Comparison of ENCODE assay signal across 1 cellular context in the genomic region with DNA sequence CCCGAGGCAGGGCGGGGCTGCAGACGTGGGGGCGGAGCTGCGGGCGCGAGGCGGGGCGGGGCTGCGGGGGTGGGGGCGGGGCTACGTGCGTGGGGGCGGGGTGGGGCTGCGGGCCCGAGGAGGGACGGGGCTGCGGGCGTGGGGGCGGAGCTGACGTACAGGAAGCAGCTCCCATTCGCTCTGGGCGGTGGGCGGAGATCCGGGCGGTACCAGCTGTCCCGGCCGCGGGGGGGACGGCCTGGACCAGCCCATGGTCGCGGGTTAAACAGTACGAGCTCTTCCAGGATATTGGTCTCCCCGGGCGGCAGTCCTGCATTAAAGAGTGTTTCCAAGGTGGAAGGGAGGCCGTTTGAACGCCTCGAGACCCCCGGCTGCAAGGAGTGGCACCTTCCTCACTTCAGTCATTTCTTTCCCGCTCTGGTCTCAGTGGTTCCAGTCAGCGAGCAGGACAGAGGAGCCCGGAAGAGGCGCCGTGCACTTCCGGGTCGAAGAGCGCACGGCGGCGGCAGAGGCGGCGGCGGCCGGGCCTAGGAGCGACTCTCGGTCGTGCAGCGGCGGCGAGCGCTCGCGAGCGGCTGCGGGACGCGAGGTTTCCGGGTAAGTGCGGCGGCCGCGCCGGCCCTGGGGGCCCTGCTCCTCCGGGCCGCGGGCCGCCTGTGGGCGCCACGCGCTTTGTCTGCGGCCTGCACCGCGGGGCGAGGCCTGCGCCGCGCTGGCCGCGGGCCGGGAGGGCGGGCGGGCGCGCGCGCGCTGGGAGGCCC.
TF ChIP-seq lines count a peak whose summit lies in the region.

A gene with protein sequence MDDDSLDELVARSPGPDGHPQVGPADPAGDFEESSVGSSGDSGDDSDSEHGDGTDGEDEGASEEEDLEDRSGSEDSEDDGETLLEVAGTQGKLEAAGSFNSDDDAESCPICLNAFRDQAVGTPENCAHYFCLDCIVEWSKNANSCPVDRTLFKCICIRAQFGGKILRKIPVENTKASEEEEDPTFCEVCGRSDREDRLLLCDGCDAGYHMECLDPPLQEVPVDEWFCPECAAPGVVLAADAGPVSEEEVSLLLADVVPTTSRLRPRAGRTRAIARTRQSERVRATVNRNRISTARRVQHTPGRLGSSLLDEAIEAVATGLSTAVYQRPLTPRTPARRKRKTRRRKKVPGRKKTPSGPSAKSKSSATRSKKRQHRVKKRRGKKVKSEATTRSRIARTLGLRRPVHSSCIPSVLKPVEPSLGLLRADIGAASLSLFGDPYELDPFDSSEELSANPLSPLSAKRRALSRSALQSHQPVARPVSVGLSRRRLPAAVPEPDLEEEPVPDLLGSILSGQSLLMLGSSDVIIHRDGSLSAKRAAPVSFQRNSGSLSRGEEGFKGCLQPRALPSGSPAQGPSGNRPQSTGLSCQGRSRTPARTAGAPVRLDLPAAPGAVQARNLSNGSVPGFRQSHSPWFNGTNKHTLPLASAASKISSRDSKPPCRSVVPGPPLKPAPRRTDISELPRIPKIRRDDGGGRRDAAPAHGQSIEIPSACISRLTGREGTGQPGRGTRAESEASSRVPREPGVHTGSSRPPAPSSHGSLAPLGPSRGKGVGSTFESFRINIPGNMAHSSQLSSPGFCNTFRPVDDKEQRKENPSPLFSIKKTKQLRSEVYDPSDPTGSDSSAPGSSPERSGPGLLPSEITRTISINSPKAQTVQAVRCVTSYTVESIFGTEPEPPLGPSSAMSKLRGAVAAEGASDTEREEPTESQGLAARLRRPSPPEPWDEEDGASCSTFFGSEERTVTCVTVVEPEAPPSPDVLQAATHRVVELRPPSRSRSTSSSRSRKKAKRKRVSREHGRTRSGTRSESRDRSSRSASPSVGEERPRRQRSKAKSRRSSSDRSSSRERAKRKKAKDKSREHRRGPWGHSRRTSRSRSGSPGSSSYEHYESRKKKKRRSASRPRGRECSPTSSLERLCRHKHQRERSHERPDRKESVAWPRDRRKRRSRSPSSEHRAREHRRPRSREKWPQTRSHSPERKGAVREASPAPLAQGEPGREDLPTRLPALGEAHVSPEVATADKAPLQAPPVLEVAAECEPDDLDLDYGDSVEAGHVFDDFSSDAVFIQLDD (N-terminal part only) (plus strand): TSS at position 475 of the 761 bp plus-strand sequence. CDS start 5,043 bp downstream, outside the sequence.

TF ChIP-seq in HepG2, 621 proteins besides CTCF, POLR2A, EP300 and RAD21 (continued from another document and continues in another):
- TF ChIP-seq SNAPC2 (CRISPR knock-in tag; IDR thresholded peaks at IDR 0.05) (no peak), KAT2B (IDR thresholded peaks at IDR 0.05; ENCODE audit: borderline replicate concordance, low read depth, low read length) (no peak), ZC3H13 (CRISPR knock-in tag; IDR thresholded peaks at IDR 0.05) (no peak), BORCS8-MEF2B (CRISPR knock-in tag; IDR thresholded peaks at IDR 0.05) (no peak), ETV5 (CRISPR knock-in tag; IDR thresholded peaks at IDR 0.05; ENCODE audit: borderline replicate concordance) (peak; percentile 53), ZNF792 (CRISPR knock-in tag; IDR thresholded peaks at IDR 0.05) (no peak), HNRNPUL1 (IDR thresholded peaks at IDR 0.05; ENCODE audit: low read depth, low read length) (no peak), ZNF547 (CRISPR knock-in tag; IDR thresholded peaks at IDR 0.05) (0 out of 2 replicates have a peak, but pooled peaks have one; percentile 10), ZNF441 (CRISPR knock-in tag; IDR thresholded peaks at IDR 0.05; ENCODE audit: borderline replicate concordance) (peak; percentile 75; the same call in 1 of the 2 replicates), CREB1 (IDR thresholded peaks at IDR 0.05) (peak; percentile 6; the same call in 1 of the 2 replicates), CREB1 (CRISPR knock-in tag; IDR thresholded peaks at IDR 0.05) (no peak), NFE2L1 (CRISPR knock-in tag; IDR thresholded peaks at IDR 0.05; ENCODE audit: borderline replicate concordance) (no peak), CHD2 (IDR thresholded peaks at IDR 0.05; ENCODE audit: low read depth, low read length) (0 out of 2 replicates have a peak, but pooled peaks have one; percentile 50), SOX13 (IDR thresholded peaks at IDR 0.05) (no peak), SOX13 (CRISPR knock-in tag; conservative IDR thresholded peaks at IDR 0.05 in 1 of 2, IDR thresholded peaks at IDR 0.05 in 1 of 2) (no peak), ZKSCAN8 (CRISPR knock-in tag; IDR thresholded peaks at IDR 0.05; ENCODE audit: borderline replicate concordance) (peak; percentile 63; the same call in 1 of the 2 replicates), SALL1 (CRISPR knock-in tag; IDR thresholded peaks at IDR 0.05) (peak; percentile 62; the same call in 1 of the 2 replicates), ZC3H4 (CRISPR knock-in tag; IDR thresholded peaks at IDR 0.05; ENCODE audit: borderline replicate concordance) (no peak), DR1 (CRISPR knock-in tag; IDR thresholded peaks at IDR 0.05) (peak; percentile 48; the same call in 1 of the 2 replicates), MIER2 (CRISPR knock-in tag; IDR thresholded peaks at IDR 0.05) (0 out of 2 replicates have a peak, but pooled peaks have one; percentile 28), SKI (IDR thresholded peaks at IDR 0.05; ENCODE audit: partially characterized antibody) (peak; percentile 68), ZMYM2 (CRISPR knock-in tag; IDR thresholded peaks at IDR 0.05) (no peak), HDAC6 (IDR thresholded peaks at IDR 0.05; ENCODE audit: low read depth, low read length) (no peak), GFI1 (CRISPR knock-in tag; IDR thresholded peaks at IDR 0.05; ENCODE audit: borderline replicate concordance) (peak; percentile 40; the same call in 1 of the 2 replicates), TGIF2 (CRISPR knock-in tag; IDR thresholded peaks at IDR 0.05) (0 out of 2 replicates have a peak, but pooled peaks have one; percentile 29), ZNF430 (CRISPR knock-in tag; IDR thresholded peaks at IDR 0.05) (0 out of 2 replicates have a peak, but pooled peaks have one; percentile 17), ARHGAP35 (CRISPR knock-in tag; IDR thresholded peaks at IDR 0.05; ENCODE audit: borderline replicate concordance) (no peak), HCFC1 (IDR thresholded peaks at IDR 0.05; ENCODE audit: low read depth, low read length) (peak; percentile 32; the same call in 1 of the 2 replicates), PHF8 (CRISPR knock-in tag; IDR thresholded peaks at IDR 0.05) (peak; percentile 75), RBM22 (optimal IDR thresholded peaks at IDR 0.05; ENCODE audit: low read length) (no peak), REXO4 (CRISPR knock-in tag; IDR thresholded peaks at IDR 0.05; ENCODE audit: borderline replicate concordance) (no peak), ZSCAN31 (CRISPR knock-in tag; IDR thresholded peaks at IDR 0.05; ENCODE audit: low read depth) (0 out of 2 replicates have a peak, but pooled peaks have one; percentile 26)
- TF ChIP-seq, protein P1, sequence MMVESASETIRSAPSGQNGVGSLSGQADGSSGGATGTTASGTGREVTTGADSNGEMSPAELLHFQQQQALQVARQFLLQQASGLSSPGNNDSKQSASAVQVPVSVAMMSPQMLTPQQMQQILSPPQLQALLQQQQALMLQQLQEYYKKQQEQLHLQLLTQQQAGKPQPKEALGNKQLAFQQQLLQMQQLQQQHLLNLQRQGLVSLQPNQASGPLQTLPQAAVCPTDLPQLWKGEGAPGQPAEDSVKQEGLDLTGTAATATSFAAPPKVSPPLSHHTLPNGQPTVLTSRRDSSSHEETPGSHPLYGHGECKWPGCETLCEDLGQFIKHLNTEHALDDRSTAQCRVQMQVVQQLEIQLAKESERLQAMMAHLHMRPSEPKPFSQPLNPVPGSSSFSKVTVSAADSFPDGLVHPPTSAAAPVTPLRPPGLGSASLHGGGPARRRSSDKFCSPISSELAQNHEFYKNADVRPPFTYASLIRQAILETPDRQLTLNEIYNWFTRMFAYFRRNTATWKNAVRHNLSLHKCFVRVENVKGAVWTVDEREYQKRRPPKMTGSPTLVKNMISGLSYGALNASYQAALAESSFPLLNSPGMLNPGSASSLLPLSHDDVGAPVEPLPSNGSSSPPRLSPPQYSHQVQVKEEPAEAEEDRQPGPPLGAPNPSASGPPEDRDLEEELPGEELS (CRISPR knock-in tag; IDR thresholded peaks at IDR 0.05): 0 out of 2 replicates have a peak, but pooled peaks have one; percentile 11
- TF ChIP-seq, protein P2, sequence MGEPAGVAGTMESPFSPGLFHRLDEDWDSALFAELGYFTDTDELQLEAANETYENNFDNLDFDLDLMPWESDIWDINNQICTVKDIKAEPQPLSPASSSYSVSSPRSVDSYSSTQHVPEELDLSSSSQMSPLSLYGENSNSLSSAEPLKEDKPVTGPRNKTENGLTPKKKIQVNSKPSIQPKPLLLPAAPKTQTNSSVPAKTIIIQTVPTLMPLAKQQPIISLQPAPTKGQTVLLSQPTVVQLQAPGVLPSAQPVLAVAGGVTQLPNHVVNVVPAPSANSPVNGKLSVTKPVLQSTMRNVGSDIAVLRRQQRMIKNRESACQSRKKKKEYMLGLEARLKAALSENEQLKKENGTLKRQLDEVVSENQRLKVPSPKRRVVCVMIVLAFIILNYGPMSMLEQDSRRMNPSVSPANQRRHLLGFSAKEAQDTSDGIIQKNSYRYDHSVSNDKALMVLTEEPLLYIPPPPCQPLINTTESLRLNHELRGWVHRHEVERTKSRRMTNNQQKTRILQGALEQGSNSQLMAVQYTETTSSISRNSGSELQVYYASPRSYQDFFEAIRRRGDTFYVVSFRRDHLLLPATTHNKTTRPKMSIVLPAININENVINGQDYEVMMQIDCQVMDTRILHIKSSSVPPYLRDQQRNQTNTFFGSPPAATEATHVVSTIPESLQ (CRISPR knock-in tag; conservative IDR thresholded peaks at IDR 0.05): no peak
- TF ChIP-seq, protein P3, sequence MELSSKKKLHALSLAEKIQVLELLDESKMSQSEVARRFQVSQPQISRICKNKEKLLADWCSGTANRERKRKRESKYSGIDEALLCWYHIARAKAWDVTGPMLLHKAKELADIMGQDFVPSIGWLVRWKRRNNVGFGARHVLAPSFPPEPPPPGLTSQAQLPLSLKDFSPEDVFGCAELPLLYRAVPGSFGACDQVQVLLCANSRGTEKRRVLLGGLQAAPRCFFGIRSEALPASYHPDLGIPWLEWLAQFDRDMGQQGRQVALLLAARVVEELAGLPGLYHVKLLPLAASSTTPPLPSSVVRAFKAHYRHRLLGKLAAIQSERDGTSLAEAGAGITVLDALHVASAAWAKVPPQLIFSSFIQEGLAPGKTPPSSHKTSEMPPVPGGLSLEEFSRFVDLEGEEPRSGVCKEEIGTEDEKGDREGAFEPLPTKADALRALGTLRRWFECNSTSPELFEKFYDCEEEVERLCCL (CRISPR knock-in tag; IDR thresholded peaks at IDR 0.05; ENCODE audit: borderline replicate concordance): no peak
- TF ChIP-seq, protein P4, sequence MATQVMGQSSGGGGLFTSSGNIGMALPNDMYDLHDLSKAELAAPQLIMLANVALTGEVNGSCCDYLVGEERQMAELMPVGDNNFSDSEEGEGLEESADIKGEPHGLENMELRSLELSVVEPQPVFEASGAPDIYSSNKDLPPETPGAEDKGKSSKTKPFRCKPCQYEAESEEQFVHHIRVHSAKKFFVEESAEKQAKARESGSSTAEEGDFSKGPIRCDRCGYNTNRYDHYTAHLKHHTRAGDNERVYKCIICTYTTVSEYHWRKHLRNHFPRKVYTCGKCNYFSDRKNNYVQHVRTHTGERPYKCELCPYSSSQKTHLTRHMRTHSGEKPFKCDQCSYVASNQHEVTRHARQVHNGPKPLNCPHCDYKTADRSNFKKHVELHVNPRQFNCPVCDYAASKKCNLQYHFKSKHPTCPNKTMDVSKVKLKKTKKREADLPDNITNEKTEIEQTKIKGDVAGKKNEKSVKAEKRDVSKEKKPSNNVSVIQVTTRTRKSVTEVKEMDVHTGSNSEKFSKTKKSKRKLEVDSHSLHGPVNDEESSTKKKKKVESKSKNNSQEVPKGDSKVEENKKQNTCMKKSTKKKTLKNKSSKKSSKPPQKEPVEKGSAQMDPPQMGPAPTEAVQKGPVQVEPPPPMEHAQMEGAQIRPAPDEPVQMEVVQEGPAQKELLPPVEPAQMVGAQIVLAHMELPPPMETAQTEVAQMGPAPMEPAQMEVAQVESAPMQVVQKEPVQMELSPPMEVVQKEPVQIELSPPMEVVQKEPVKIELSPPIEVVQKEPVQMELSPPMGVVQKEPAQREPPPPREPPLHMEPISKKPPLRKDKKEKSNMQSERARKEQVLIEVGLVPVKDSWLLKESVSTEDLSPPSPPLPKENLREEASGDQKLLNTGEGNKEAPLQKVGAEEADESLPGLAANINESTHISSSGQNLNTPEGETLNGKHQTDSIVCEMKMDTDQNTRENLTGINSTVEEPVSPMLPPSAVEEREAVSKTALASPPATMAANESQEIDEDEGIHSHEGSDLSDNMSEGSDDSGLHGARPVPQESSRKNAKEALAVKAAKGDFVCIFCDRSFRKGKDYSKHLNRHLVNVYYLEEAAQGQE (IDR thresholded peaks at IDR 0.05; ENCODE audit: borderline replicate concordance in 1 of 2, low read depth in 1 of 2, low read length in 2 of 2): peak in 1 of 2 experiments; percentile 28; a peak in 1 of 4 replicates
- TF ChIP-seq, protein P5, sequence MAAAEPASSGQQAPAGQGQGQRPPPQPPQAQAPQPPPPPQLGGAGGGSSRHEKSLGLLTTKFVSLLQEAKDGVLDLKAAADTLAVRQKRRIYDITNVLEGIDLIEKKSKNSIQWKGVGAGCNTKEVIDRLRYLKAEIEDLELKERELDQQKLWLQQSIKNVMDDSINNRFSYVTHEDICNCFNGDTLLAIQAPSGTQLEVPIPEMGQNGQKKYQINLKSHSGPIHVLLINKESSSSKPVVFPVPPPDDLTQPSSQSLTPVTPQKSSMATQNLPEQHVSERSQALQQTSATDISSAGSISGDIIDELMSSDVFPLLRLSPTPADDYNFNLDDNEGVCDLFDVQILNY (CRISPR knock-in tag; conservative IDR thresholded peaks at IDR 0.05): peak; percentile 87
